1 cellular context compared by ENCODE assay signal in the genomic region with DNA sequence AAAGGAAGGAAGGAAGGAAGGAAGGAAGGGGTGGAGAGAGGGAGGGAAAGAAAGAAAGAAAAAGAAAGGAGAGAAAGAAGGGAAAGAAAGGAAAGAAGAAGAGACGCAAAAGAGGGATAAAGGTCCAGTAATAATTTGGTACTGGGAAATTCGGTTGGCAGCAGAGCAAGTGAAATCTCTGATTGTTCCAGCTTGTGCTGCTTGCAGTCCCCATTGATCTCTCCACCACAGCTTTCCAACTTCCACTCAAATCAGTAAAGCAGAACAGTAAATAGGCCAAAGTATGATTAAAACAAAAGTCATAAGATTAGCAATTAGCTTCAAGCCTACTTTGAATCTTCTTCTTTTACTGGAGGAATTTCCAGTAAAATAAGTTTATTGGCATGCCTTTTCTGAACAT.
TF ChIP-seq lines count a peak whose summit lies in the region.

No MANE protein-coding gene starts in this region.

TF ChIP-seq in HepG2, 621 proteins besides CTCF, POLR2A, EP300 and RAD21 (continued from another document):
- no peak for TF ChIP-seq ZNF720 (CRISPR knock-in tag; IDR thresholded peaks at IDR 0.05)
- TF ChIP-seq, protein P1, sequence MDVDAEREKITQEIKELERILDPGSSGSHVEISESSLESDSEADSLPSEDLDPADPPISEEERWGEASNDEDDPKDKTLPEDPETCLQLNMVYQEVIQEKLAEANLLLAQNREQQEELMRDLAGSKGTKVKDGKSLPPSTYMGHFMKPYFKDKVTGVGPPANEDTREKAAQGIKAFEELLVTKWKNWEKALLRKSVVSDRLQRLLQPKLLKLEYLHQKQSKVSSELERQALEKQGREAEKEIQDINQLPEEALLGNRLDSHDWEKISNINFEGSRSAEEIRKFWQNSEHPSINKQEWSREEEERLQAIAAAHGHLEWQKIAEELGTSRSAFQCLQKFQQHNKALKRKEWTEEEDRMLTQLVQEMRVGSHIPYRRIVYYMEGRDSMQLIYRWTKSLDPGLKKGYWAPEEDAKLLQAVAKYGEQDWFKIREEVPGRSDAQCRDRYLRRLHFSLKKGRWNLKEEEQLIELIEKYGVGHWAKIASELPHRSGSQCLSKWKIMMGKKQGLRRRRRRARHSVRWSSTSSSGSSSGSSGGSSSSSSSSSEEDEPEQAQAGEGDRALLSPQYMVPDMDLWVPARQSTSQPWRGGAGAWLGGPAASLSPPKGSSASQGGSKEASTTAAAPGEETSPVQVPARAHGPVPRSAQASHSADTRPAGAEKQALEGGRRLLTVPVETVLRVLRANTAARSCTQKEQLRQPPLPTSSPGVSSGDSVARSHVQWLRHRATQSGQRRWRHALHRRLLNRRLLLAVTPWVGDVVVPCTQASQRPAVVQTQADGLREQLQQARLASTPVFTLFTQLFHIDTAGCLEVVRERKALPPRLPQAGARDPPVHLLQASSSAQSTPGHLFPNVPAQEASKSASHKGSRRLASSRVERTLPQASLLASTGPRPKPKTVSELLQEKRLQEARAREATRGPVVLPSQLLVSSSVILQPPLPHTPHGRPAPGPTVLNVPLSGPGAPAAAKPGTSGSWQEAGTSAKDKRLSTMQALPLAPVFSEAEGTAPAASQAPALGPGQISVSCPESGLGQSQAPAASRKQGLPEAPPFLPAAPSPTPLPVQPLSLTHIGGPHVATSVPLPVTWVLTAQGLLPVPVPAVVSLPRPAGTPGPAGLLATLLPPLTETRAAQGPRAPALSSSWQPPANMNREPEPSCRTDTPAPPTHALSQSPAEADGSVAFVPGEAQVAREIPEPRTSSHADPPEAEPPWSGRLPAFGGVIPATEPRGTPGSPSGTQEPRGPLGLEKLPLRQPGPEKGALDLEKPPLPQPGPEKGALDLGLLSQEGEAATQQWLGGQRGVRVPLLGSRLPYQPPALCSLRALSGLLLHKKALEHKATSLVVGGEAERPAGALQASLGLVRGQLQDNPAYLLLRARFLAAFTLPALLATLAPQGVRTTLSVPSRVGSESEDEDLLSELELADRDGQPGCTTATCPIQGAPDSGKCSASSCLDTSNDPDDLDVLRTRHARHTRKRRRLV (CRISPR knock-in tag; IDR thresholded peaks at IDR 0.05) = no peak
- TF ChIP-seq, protein P2, sequence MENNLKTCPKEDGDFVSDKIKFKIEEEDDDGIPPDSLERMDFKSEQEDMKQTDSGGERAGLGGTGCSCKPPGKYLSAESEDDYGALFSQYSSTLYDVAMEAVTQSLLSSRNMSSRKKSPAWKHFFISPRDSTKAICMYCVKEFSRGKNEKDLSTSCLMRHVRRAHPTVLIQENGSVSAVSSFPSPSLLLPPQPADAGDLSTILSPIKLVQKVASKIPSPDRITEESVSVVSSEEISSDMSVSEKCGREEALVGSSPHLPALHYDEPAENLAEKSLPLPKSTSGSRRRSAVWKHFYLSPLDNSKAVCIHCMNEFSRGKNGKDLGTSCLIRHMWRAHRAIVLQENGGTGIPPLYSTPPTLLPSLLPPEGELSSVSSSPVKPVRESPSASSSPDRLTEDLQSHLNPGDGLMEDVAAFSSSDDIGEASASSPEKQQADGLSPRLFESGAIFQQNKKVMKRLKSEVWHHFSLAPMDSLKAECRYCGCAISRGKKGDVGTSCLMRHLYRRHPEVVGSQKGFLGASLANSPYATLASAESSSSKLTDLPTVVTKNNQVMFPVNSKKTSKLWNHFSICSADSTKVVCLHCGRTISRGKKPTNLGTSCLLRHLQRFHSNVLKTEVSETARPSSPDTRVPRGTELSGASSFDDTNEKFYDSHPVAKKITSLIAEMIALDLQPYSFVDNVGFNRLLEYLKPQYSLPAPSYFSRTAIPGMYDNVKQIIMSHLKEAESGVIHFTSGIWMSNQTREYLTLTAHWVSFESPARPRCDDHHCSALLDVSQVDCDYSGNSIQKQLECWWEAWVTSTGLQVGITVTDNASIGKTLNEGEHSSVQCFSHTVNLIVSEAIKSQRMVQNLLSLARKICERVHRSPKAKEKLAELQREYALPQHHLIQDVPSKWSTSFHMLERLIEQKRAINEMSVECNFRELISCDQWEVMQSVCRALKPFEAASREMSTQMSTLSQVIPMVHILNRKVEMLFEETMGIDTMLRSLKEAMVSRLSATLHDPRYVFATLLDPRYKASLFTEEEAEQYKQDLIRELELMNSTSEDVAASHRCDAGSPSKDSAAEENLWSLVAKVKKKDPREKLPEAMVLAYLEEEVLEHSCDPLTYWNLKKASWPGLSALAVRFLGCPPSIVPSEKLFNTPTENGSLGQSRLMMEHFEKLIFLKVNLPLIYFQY (CRISPR knock-in tag; IDR thresholded peaks at IDR 0.05; ENCODE audit: borderline replicate concordance) = no peak
